18 cellular contexts compared by ENCODE assay signal in the genomic region with DNA sequence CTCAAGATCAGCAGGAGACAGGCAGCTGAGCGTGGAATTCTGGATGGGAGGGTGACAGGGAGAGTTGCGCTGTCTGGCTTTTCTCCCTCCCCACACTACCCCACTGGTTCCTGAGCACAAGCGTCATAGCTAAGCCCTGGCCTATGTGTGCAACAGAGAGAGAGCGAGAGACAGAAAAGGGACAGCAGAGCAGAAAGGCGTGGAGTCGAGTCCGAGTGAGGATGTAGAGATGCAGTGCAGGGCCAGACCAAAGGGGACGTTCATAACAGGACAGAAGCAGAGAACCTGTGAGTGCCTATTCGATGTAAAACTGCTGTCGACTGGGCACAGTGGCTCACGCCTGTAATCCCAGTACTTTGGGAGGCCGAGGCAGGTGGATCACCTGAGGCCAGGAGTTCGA.
A peak's percentile ranks its signal among the peaks of the same experiment; 100 is the strongest.
DNase-seq lines count a peak whose midpoint lies in the region; ATAC-seq and TF ChIP-seq lines count a peak whose summit lies in the region.
"Had no signal": no experiment of that assay in that cellular context is flagged by ENCODE, and none has a peak within 500 bp of the region (broad histone marks: within the 10 kb centered on the region; RNA-seq: fewer than 3 reads in every experiment).

No MANE protein-coding gene starts in this region.

- no peak overlapping the region for H2AFZ ChIP-seq in trophoblast cell (ENCODE audit: insufficient read depth, low read length, poor library complexity)

- H2BK5ac ChIP-seq in trophoblast cell (ENCODE audit: low read depth, low read length, poor library complexity), result no peak overlapping the region

- H3K4me1 ChIP-seq in RWPE2 (ENCODE audit: insufficient read depth, poor library complexity, severe bottlenecking) (peaks cover 16% of the 10 kb centered on the region), trophoblast cell (ENCODE audit: control insufficient read depth in 1 of 2, insufficient read depth in 2 of 2, low read length in 2 of 2) (no peaks in the 10 kb centered on the region)
- H3K4me1 ChIP-seq: BLaER1 treated with 17β-estradiol and CSF1 and Interleukin-3, amounts not matched to agents 10 nM and 100 nM had no signal

- no peaks in the 10 kb centered on the region for H3K36me3 ChIP-seq in RWPE2 (ENCODE audit: low read depth)
- no peaks in the 10 kb centered on the region for H3K36me3 ChIP-seq in trophoblast cell (ENCODE audit: control insufficient read depth in 1 of 2, insufficient read depth in 2 of 2, low read length in 2 of 2)
- H3K36me3 ChIP-seq: BLaER1 treated with 17β-estradiol and CSF1 and Interleukin-3, amounts not matched to agents 10 nM and 100 nM had no signal

- ATAC-seq in RWPE2 (ENCODE audit: low read depth) (no peak), GM18520 (IDR thresholded peaks at IDR 0.05; ENCODE audit: unreplicated experiment) (no peak)
- ATAC-seq: CD8-positive, alpha-beta T cell; GM12878 had no signal

- H3K4me2 ChIP-seq in trophoblast cell (ENCODE audit: low read length), result no peak overlapping the region
- H3K4me2 ChIP-seq: BLaER1 treated with 17β-estradiol and CSF1 and Interleukin-3, amounts not matched to agents 10 nM and 100 nM had no signal

- H3K9me3 ChIP-seq in RWPE2 (ENCODE audit: severe bottlenecking) (no peaks in the 10 kb centered on the region), trophoblast cell (ENCODE audit: insufficient read depth, low read depth, low read length) (no peaks in the 10 kb centered on the region)
- H3K9me3 ChIP-seq: BLaER1 treated with 17β-estradiol and CSF1 and Interleukin-3, amounts not matched to agents 10 nM and 100 nM had no signal

- H3K27me3 ChIP-seq in RWPE2 (ENCODE audit: insufficient read depth, poor library complexity, severe bottlenecking) (no peaks in the 10 kb centered on the region), trophoblast cell (ENCODE audit: insufficient read depth, low read length) (no peaks in the 10 kb centered on the region)
- H3K27me3 ChIP-seq: BLaER1 treated with 17β-estradiol and CSF1 and Interleukin-3, amounts not matched to agents 10 nM and 100 nM had no signal

- H4K91ac ChIP-seq in trophoblast cell (ENCODE audit: low read depth, low read length), result no peak overlapping the region

- H2BK120ac ChIP-seq in trophoblast cell (ENCODE audit: insufficient read depth, low read length, poor library complexity), result no peak overlapping the region

- H3K4me3 ChIP-seq in RWPE2 (ENCODE audit: severe bottlenecking) (no peak overlapping the region), trophoblast cell (ENCODE audit: low read depth, low read length) (peak overlapping the region; percentile 2)
- H3K4me3 ChIP-seq: BLaER1 treated with 17β-estradiol and CSF1 and Interleukin-3, amounts not matched to agents 10 nM and 100 nM; GM12878 had no signal

- H3K18ac ChIP-seq in trophoblast cell (ENCODE audit: low read length), result no peak overlapping the region

- no peak overlapping the region for H3K9ac ChIP-seq in trophoblast cell (ENCODE audit: low read length)
- H3K9ac ChIP-seq: BLaER1 treated with 17β-estradiol and CSF1 and Interleukin-3, amounts not matched to agents 10 nM and 100 nM had no signal

- WGBS in trophoblast cell (ENCODE audit: extremely low coverage, insufficient coverage, insufficient read length), result no CpG with 5 or more reads among the region's 13 CpGs

- H4K8ac ChIP-seq in trophoblast cell (ENCODE audit: low read depth, low read length), result no peak overlapping the region

- no peak overlapping the region for H3K4ac ChIP-seq in trophoblast cell (ENCODE audit: low read depth, low read length)

- no peak overlapping the region for H3K23ac ChIP-seq in trophoblast cell (ENCODE audit: low read length)

- no peak for TF ChIP-seq CTCF in RWPE2 (IDR thresholded peaks at IDR 0.05; ENCODE audit: poor library complexity, severe bottlenecking)

- H3K79me2 ChIP-seq in trophoblast cell (ENCODE audit: control insufficient read depth, insufficient read depth, low read length, poor library complexity), result no peaks in the 10 kb centered on the region

- no peak overlapping the region for H2AK5ac ChIP-seq in trophoblast cell (ENCODE audit: low read length)

- DNase-seq in activated CD8-positive, alpha-beta memory T cell treated with anti-CD3 and anti-CD28 coated beads, Interleukin-2, amount 50 U/mL, for 48 hours, result peak; percentile 28
- DNase-seq in activated CD8-positive, alpha-beta memory T cell treated with anti-CD3 and anti-CD28 coated beads for 24 hours, result no peak
- DNase-seq in RWPE2 (ENCODE audit: low spot score) (peak; percentile 18), islet precursor cell (peak; percentile 35), trophoblast cell (no peak), inferior parietal cortex (ENCODE audit: extremely low spot score) (no peak)
- DNase-seq in stimulated activated CD4-positive, alpha-beta T cell treated with anti-CD3 and anti-CD28 coated beads, Interleukin-2, amount 100 ng/mL, for 24 hours, result no peak
- DNase-seq: Calu3; CD8-positive, alpha-beta T cell; DMS 273 treated with DMSO at 0.1 percent for 48 hours; DMS53; DND-41; EL; HCEC 1CT; IMR-90 had no signal

- no peaks in the 10 kb centered on the region for H3K79me1 ChIP-seq in trophoblast cell (ENCODE audit: low read length)

- H4K12ac ChIP-seq in trophoblast cell (ENCODE audit: low read depth, low read length), result no peak overlapping the region

- H3K27ac ChIP-seq in RWPE2 (ENCODE audit: poor library complexity, severe bottlenecking) (no peak overlapping the region), trophoblast cell (ENCODE audit: low read depth, low read length) (no peak overlapping the region)
- H3K27ac ChIP-seq: BLaER1 treated with 17β-estradiol and CSF1 and Interleukin-3, amounts not matched to agents 10 nM and 100 nM had no signal

- H3K14ac ChIP-seq in trophoblast cell (ENCODE audit: low read length), result no peak overlapping the region

- H2BK12ac ChIP-seq in trophoblast cell (ENCODE audit: low read length), result no peak overlapping the region

Comparison
In these comparisons a context has a peak if more than half of its experiments do, and no peak if none do; other contexts are left out.
1. DNase-seq: peak in activated CD8-positive, alpha-beta memory T cell treated with anti-CD3 and anti-CD28 coated beads, Interleukin-2, amount 50 U/mL, for 48 hours (single experiment), RWPE2 (single experiment) and islet precursor cell (single experiment); none in activated CD8-positive, alpha-beta memory T cell treated with anti-CD3 and anti-CD28 coated beads for 24 hours (single experiment), trophoblast cell (0 of 2), stimulated activated CD4-positive, alpha-beta T cell treated with anti-CD3 and anti-CD28 coated beads, Interleukin-2, amount 100 ng/mL, for 24 hours (0 of 2) and inferior parietal cortex (single experiment).